15 cellular contexts compared by ENCODE assay signal in the genomic region with DNA sequence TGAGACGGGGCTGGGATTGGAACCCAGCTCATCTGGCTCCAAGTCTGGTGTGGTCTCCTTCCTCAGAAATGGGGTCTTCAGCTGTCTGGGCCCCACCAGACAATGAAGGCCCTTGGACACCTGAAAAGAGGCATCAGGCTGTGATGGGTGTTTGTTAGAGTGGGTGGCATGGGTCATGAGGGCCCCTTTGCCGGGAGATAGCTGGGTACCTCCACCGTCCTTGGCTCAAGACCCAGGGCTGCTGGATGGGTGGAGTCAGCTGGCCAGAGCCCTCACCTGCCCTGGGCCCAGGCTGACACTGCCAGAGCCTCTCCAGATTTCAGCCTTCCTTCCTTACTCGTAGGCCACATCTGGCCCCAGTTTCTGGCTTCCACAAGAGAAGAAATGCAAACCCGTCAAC. TPM values are rescaled to one million over a fixed set of nuclear protein-coding genes. Genes with fewer than 3 reads are reported as not detected.
"Had no signal": no experiment of that assay in that cellular context is flagged by ENCODE, and none has a peak within 500 bp of the region (broad histone marks: within the 10 kb centered on the region; RNA-seq: fewer than 3 reads in every experiment).

No MANE protein-coding gene starts in this region.

- H3K4me3 Mint-ChIP-seq: activated CD4-positive, alpha-beta T cell treated with anti-CD3 and anti-CD28 coated beads, Interleukin-2, amount 10 ng/mL, durations not matched to agents 24 days and 14 days had no signal

- H3K36me3 ChIP-seq: cardiac muscle cell, tibial artery had no signal

- H3K4me3 ChIP-seq: cardiac muscle cell, tibial artery had no signal

- H3K36me3 Mint-ChIP-seq: activated naive CD4-positive, alpha-beta T cell treated with anti-CD3 and anti-CD28 coated beads, Interleukin-2, amount 50 U/mL, for 72 hours had no signal

- H3K27me3 Mint-ChIP-seq: activated CD4-positive, alpha-beta T cell treated with anti-CD3 and anti-CD28 coated beads, Interleukin-2, amount 10 ng/mL, durations not matched to agents 24 days and 14 days had no signal

- H3K27ac ChIP-seq: cardiac muscle cell, tibial artery had no signal

- H3K9me3 ChIP-seq: tibial artery had no signal

- H3K4me1 ChIP-seq: tibial artery had no signal

- H3K9me3 Mint-ChIP-seq: activated CD4-positive, alpha-beta T cell treated with anti-CD3 and anti-CD28 coated beads, Interleukin-2, amount 10 ng/mL, durations not matched to agents 24 days and 14 days; activated naive CD4-positive, alpha-beta T cell treated with anti-CD3 and anti-CD28 coated beads, Interleukin-2, amount 50 U/mL, for 72 hours; activated T-helper 2 cell treated with anti-CD3 and anti-CD28 coated beads, Interferon-gamma antibody, Interleukin-2, Interleukin-4, amounts not matched to agents 10 μg/mL and 5 μg/mL and 100 μg/mL, durations not matched to agents 14 hours and 24 hours and 36 hours had no signal

- DNase-seq: activated CD4-positive, alpha-beta T cell treated with anti-CD3 and anti-CD28 coated beads, Interleukin-2, amount 10 ng/mL, durations not matched to agents 24 days and 14 days; activated CD4-positive, CD25-positive, alpha-beta regulatory T cell; activated T-cell treated with anti-CD3 and anti-CD28 coated beads, Interleukin-2, amount 50 U/mL, for 1 hour; hypothalamus; kidney glomerular epithelial cell; stimulated activated CD4-positive, alpha-beta T cell treated with anti-CD3 and anti-CD28 coated beads, Interleukin-12 subunit alpha, Interleukin-12 subunit beta, amount 100 ng/mL, for 4 hours; stimulated activated CD4-positive, alpha-beta T cell treated with anti-CD3 and anti-CD28 coated beads, Interleukin-2, amount 100 ng/mL, for 24 hours; SW 1271; tibial artery had no signal

- H3K27ac Mint-ChIP-seq: activated CD4-positive, alpha-beta T cell treated with anti-CD3 and anti-CD28 coated beads, Interleukin-2, amount 10 ng/mL, durations not matched to agents 24 days and 14 days; activated naive CD4-positive, alpha-beta T cell treated with anti-CD3 and anti-CD28 coated beads, Interleukin-2, amount 50 U/mL, for 72 hours; activated T-helper 2 cell treated with anti-CD3 and anti-CD28 coated beads, Interferon-gamma antibody, Interleukin-2, Interleukin-4, amounts not matched to agents 10 μg/mL and 5 μg/mL and 100 μg/mL, durations not matched to agents 14 hours and 24 hours and 36 hours had no signal

RNA-seq across cellular contexts. Expression of gene TTC22, which starts 13.4 kb away (rescaled TPM):
- total RNA-seq: cardiac muscle cell, myocyte, osteoblast had no signal
- polyA plus RNA-seq: cardiac muscle cell, neural cell had no signal
